23 cellular contexts compared by ENCODE assay signal in genomic region chr12:116515674-116516073, GRCh38. TPM values are rescaled to one million over a fixed set of nuclear protein-coding genes. Genes with fewer than 3 reads are reported as not detected.
"Had no signal": no experiment of that assay in that cellular context is flagged by ENCODE, and none has a peak within 500 bp of the region (broad histone marks: within the 10 kb centered on the region; RNA-seq: fewer than 3 reads in every experiment).

No MANE protein-coding gene starts in this region.

- H3K27me3 ChIP-seq: breast epithelium, colonic mucosa, hepatocyte, neural progenitor cell, spleen, thyroid gland, upper lobe of right lung had no signal

- H3K4me3 ChIP-seq: breast epithelium, colonic mucosa, hepatocyte, lower lobe of right lung, neural progenitor cell, spleen, thyroid gland, upper lobe of right lung had no signal

- H3K4me1 ChIP-seq: breast epithelium, colonic mucosa, lower lobe of right lung, thyroid gland, upper lobe of right lung had no signal

- DNase-seq: activated B cell treated with CpG ODN at 0.5 μM for 24 hours; activated CD4-positive, alpha-beta memory T cell treated with anti-CD3 and anti-CD28 coated beads for 36 hours; activated CD4-positive, alpha-beta T cell treated with anti-CD3 and anti-CD28 coated beads for 48 hours; activated effector memory CD4-positive, alpha-beta T cell treated with Interleukin-2 at 50 U/mL for 16 hours; activated naive CD4-positive, alpha-beta T cell treated with anti-CD3 and anti-CD28 coated beads for 36 hours; activated naive CD8-positive, alpha-beta T cell treated with anti-CD3 and anti-CD28 coated beads, Interleukin-2, amount 10 ng/mL, durations not matched to agents 7 days and 5 days; activated T-cell treated with anti-CD3 and anti-CD28 coated beads, Interleukin-2, amount 50 U/mL, for 72 hours; amniotic stem cell; colonic mucosa; foreskin fibroblast; kidney glomerular epithelial cell; lower lobe of right lung; naive B cell; spleen; stimulated activated CD4-positive, alpha-beta T cell treated with anti-CD3 and anti-CD28 coated beads, Interleukin-4, amount 100 ng/mL, for 24 hours; stimulated activated naive CD8-positive, alpha-beta T cell treated with anti-CD3 and anti-CD28 coated beads, Interleukin-15, Interleukin-2, amounts not matched to agents 100 U/mL and 50 U/mL, for 24 hours; T1000; thyroid gland; upper lobe of right lung had no signal

- H2AFZ ChIP-seq: hepatocyte, neural progenitor cell had no signal

- H3K4me1 Mint-ChIP-seq: activated naive CD8-positive, alpha-beta T cell treated with anti-CD3 and anti-CD28 coated beads, Interleukin-2, amount 10 ng/mL, durations not matched to agents 7 days and 5 days had no signal

- H3K4me2 ChIP-seq: hepatocyte, neural progenitor cell had no signal

- H3K9ac ChIP-seq: neural progenitor cell had no signal

- H3K9me3 ChIP-seq: breast epithelium, colonic mucosa, lower lobe of right lung, spleen, thyroid gland, upper lobe of right lung had no signal

- H3K36me3 Mint-ChIP-seq: activated CD4-positive, alpha-beta memory T cell treated with anti-CD3 and anti-CD28 coated beads for 36 hours; activated naive CD8-positive, alpha-beta T cell treated with anti-CD3 and anti-CD28 coated beads, Interleukin-2, amount 10 ng/mL, durations not matched to agents 7 days and 5 days; naive B cell; neural progenitor cell had no signal

- H3K4me3 Mint-ChIP-seq: activated B cell treated with CpG ODN at 0.5 μM for 24 hours; activated CD4-positive, alpha-beta memory T cell treated with anti-CD3 and anti-CD28 coated beads for 36 hours; activated naive CD4-positive, alpha-beta T cell treated with anti-CD3 and anti-CD28 coated beads for 36 hours; activated naive CD8-positive, alpha-beta T cell treated with anti-CD3 and anti-CD28 coated beads, Interleukin-2, amount 10 ng/mL, durations not matched to agents 7 days and 5 days; activated T-cell treated with anti-CD3 and anti-CD28 coated beads, Interleukin-2, amount 50 U/mL, for 72 hours; naive B cell; neural progenitor cell had no signal

- H3K27ac ChIP-seq: breast epithelium, colonic mucosa, epithelial cell of prostate, hepatocyte, lower lobe of right lung, neural progenitor cell, spleen, thyroid gland, upper lobe of right lung had no signal

- H3K27me3 Mint-ChIP-seq: activated B cell treated with CpG ODN at 0.5 μM for 24 hours; activated CD4-positive, alpha-beta memory T cell treated with anti-CD3 and anti-CD28 coated beads for 36 hours; naive B cell had no signal

- ATAC-seq: activated T-cell treated with anti-CD3 and anti-CD28 coated beads, Interleukin-2, amount 50 U/mL, for 72 hours; lower lobe of right lung; stimulated activated naive CD8-positive, alpha-beta T cell treated with anti-CD3 and anti-CD28 coated beads, Interleukin-15, Interleukin-2, amounts not matched to agents 100 U/mL and 50 U/mL, for 24 hours; upper lobe of right lung had no signal

- H3K27ac Mint-ChIP-seq: activated CD4-positive, alpha-beta memory T cell treated with anti-CD3 and anti-CD28 coated beads for 36 hours; activated naive CD4-positive, alpha-beta T cell treated with anti-CD3 and anti-CD28 coated beads for 36 hours; activated naive CD8-positive, alpha-beta T cell treated with anti-CD3 and anti-CD28 coated beads, Interleukin-2, amount 10 ng/mL, durations not matched to agents 7 days and 5 days; activated T-cell treated with anti-CD3 and anti-CD28 coated beads, Interleukin-2, amount 50 U/mL, for 72 hours; naive B cell; neural progenitor cell had no signal

- H3K36me3 ChIP-seq: breast epithelium, colonic mucosa, lower lobe of right lung, neural progenitor cell, spleen, thyroid gland, upper lobe of right lung had no signal

- H3K9me3 Mint-ChIP-seq: activated B cell treated with CpG ODN at 0.5 μM for 24 hours; activated CD4-positive, alpha-beta memory T cell treated with anti-CD3 and anti-CD28 coated beads for 36 hours; activated naive CD4-positive, alpha-beta T cell treated with anti-CD3 and anti-CD28 coated beads for 36 hours; activated naive CD8-positive, alpha-beta T cell treated with anti-CD3 and anti-CD28 coated beads, Interleukin-2, amount 10 ng/mL, durations not matched to agents 7 days and 5 days; activated T-cell treated with anti-CD3 and anti-CD28 coated beads, Interleukin-2, amount 50 U/mL, for 72 hours had no signal

- H3K79me2 ChIP-seq: hepatocyte had no signal

RNA-seq across cellular contexts. Expression of gene MAP1LC3B2, which starts 43.5 kb away (rescaled TPM):
- total RNA-seq: hepatocyte, upper lobe of right lung had no signal
